Comparison of ENCODE assay signal across 20 cellular contexts in genomic region chr6:17870302-17871168, GRCh38.
"Had no signal": no experiment of that assay in that cellular context is flagged by ENCODE, and none has a peak within 500 bp of the region (broad histone marks: within the 10 kb centered on the region; RNA-seq: fewer than 3 reads in every experiment).

No MANE protein-coding gene starts in this region.

- H3K27me3 ChIP-seq: adrenal gland, body of pancreas, heart left ventricle, left lung, thyroid gland, uterus had no signal

- H3K27ac ChIP-seq: body of pancreas, left lung, thyroid gland had no signal

- DNase-seq: activated CD4-positive, alpha-beta T cell treated with anti-CD3 and anti-CD28 coated beads, Interleukin-2, amount 10 ng/mL, durations not matched to agents 7 days and 5 days; activated CD4-positive, CD25-positive, alpha-beta regulatory T cell; activated naive CD4-positive, alpha-beta T cell treated with anti-CD3 and anti-CD28 coated beads, Interleukin-2, amount 50 U/mL, for 16 hours; activated T-cell treated with anti-CD3 and anti-CD28 coated beads for 4 hours; adrenal gland; body of pancreas; cortex of kidney; effector memory CD8-positive, alpha-beta T cell; heart left ventricle; left lung; mesenchymal stem cell; stimulated activated CD4-positive, alpha-beta T cell treated with anti-CD3 and anti-CD28 coated beads, Interleukin-4, amount 100 ng/mL, for 1 hour; stimulated activated CD8-positive, alpha-beta memory T cell treated with anti-CD3 and anti-CD28 coated beads, Interleukin-4, amount 100 ng/mL, for 48 hours; T-cell; thyroid gland; uterus had no signal

- H3K4me3 ChIP-seq: adrenal gland, body of pancreas, heart left ventricle, left lung, prostate gland, thyroid gland, uterus had no signal

- FAIRE-seq: frontal cortex had no signal

- H3K9me3 ChIP-seq: adrenal gland, body of pancreas, heart left ventricle, left lung, prostate gland, thyroid gland, uterus had no signal

- H3K4me1 ChIP-seq: prostate gland, uterus had no signal

- ATAC-seq: activated T-helper 17 cell treated with anti-CD3 and anti-CD28 coated beads, Interleukin-2, amount 50 U/mL, for 72 hours; body of pancreas; effector memory CD8-positive, alpha-beta T cell; esophagus mucosa; heart left ventricle; left lung; T-cell had no signal

- H3K36me3 ChIP-seq: adrenal gland, left lung, prostate gland, thyroid gland, uterus had no signal
